In genomic region chr15:41183580-41183979, GRCh38 we compare ENCODE assay signal across 30 cellular contexts. TPM values are rescaled to one million over a fixed set of nuclear protein-coding genes. Genes with fewer than 3 reads are reported as not detected.
DNase-seq lines count a peak whose midpoint lies in the region; ATAC-seq, FAIRE-seq and TF ChIP-seq lines count a peak whose summit lies in the region.
"Had no signal": no experiment of that assay in that cellular context is flagged by ENCODE, and none has a peak within 500 bp of the region (broad histone marks: within the 10 kb centered on the region; RNA-seq: fewer than 3 reads in every experiment).

No MANE protein-coding gene starts in this region.

- intact Hi-C loops in left cardiac atrium (cut with DNase I) = loop anchor here (10.0 kb wide), 2 partner anchors 159 to 279 kb away; no protein-coding TSS in a partner anchor

- H3K9me2 ChIP-seq in SK-N-SH = no peaks in the 10 kb centered on the region

- TF ChIP-seq EP300 in SK-N-SH (IDR thresholded peaks at IDR 0.05; ENCODE audit: borderline replicate concordance in 1 of 2, low read depth in 1 of 2, low read length in 1 of 2) (no peak), H1 (IDR thresholded peaks at IDR 0.05; ENCODE audit: borderline replicate concordance in 1 of 2, low read depth in 2 of 2, low read length in 2 of 2) (no peak)

- H3K4me1 Mint-ChIP-seq in T-helper 17 cell = peaks cover 4% of the 10 kb centered on the region
- H3K4me1 Mint-ChIP-seq: naive thymus-derived CD8-positive, alpha-beta T cell had no signal

- H4K20me1 ChIP-seq in SK-N-SH (ENCODE audit: insufficient read depth) = no peaks in the 10 kb centered on the region
- H4K20me1 ChIP-seq in H1 (replicated peaks in 1 of 2; ENCODE audit: control insufficient read depth in 1 of 2, insufficient read depth in 2 of 2, low read length in 2 of 2) = no peaks in the 10 kb centered on the region
- H4K20me1 ChIP-seq: BLaER1 had no signal

- no peak overlapping the region for H4K5ac ChIP-seq in H1 (ENCODE audit: insufficient read length, low read depth, low read length)

- peaks cover 4% of the 10 kb centered on the region for H3K27me3 Mint-ChIP-seq in T-helper 17 cell
- H3K27me3 Mint-ChIP-seq: activated B cell treated with CpG ODN at 0.5 μM for 24 hours had no signal

- H3K23ac ChIP-seq in H1 (ENCODE audit: insufficient read length) (no peak overlapping the region), neuronal stem cell (ENCODE audit: low read depth, low read length, poor library complexity) (no peak overlapping the region)

- WGBS in SK-N-SH (ENCODE audit: low lambda C conversion rate) = 31% methylated on average over 2 of the region's 2 CpGs
- WGBS in H1 (ENCODE audit: extremely low coverage in 1 of 2, insufficient coverage in 1 of 2, insufficient read length in 1 of 2, insufficient replicate concordance in 2 of 2, low coverage in 1 of 2, low lambda C conversion rate in 2 of 2, missing lambda C conversion rate in 1 of 2), 2 experiments = 86% methylated on average over 2 of the region's 2 CpGs; no CpG with 5 or more reads in 1 of the 2 experiments
- WGBS in neuronal stem cell (ENCODE audit: extremely low coverage in 2 of 2, insufficient read length in 2 of 2, insufficient replicate concordance in 1 of 2), 2 donors = no CpG with 5 or more reads among the region's 2 CpGs

- H3K36me3 Mint-ChIP-seq in T-helper 17 cell (ENCODE audit: low read depth) = peaks cover 2% of the 10 kb centered on the region
- H3K36me3 Mint-ChIP-seq: naive thymus-derived CD8-positive, alpha-beta T cell had no signal

- H3K27ac Mint-ChIP-seq in T-helper 17 cell = no peak overlapping the region
- H3K27ac Mint-ChIP-seq: activated B cell treated with CpG ODN at 0.5 μM for 24 hours; activated T-cell treated with anti-CD3 and anti-CD28 coated beads, Interleukin-2, amount 50 U/mL, for 72 hours; naive thymus-derived CD8-positive, alpha-beta T cell had no signal

- H3K14ac ChIP-seq in H1 (ENCODE audit: insufficient read length) (no peak overlapping the region), neuronal stem cell (ENCODE audit: low read length) (no peak overlapping the region)

- peak overlapping the region in 1 of 2 experiments; percentile 35; a peak in 2 of 4 replicates for H3K27ac ChIP-seq in SK-N-SH (ENCODE audit: low read depth in 2 of 2, low read length in 1 of 2)
- H3K27ac ChIP-seq in H1 (ENCODE audit: low read depth, low read length) = no peak overlapping the region
- H3K27ac ChIP-seq in neuronal stem cell (replicated peaks; ENCODE audit: low read length) = no peak overlapping the region
- H3K27ac ChIP-seq in coronary artery = no peak overlapping the region
- H3K27ac ChIP-seq: BLaER1, gastrocnemius medialis, stomach, tibial artery had no signal

- H3K4me3 ChIP-seq in SK-N-SH (ENCODE audit: low read depth in 2 of 2, low read length in 1 of 2) (0 out of 4 replicates have a peak overlapping the region, but pooled peaks of 1 of the 2 experiments have one; percentile 0), H1 (ENCODE audit: extremely low read depth in 1 of 4, insufficient read depth in 2 of 4, low read depth in 3 of 4, low read length in 4 of 4) (no peak overlapping the region), neuronal stem cell (ENCODE audit: low read length in 2 of 2) (no peak overlapping the region), coronary artery (no peak overlapping the region)
- H3K4me3 ChIP-seq: BLaER1, gastrocnemius medialis, stomach, tibial artery had no signal

- H2BK120ac ChIP-seq in H1 (replicated peaks; ENCODE audit: low read depth, low read length) = no peak overlapping the region
- H2BK120ac ChIP-seq in neuronal stem cell (ENCODE audit: low read depth, low read length) = no peak overlapping the region

- H3K79me1 ChIP-seq in H1 (ENCODE audit: low read depth, low read length) (no peaks in the 10 kb centered on the region), neuronal stem cell (ENCODE audit: low read depth, low read length) (no peaks in the 10 kb centered on the region)

- no peak overlapping the region for H2BK20ac ChIP-seq in H1 (ENCODE audit: low read length)

- TF ChIP-seq CTCF in SK-N-SH (IDR thresholded peaks at IDR 0.05) (no peak), H1 (IDR thresholded peaks at IDR 0.05; ENCODE audit: control extremely low read depth in 1 of 3, insufficient read depth in 1 of 3, low read depth in 1 of 3, low read length in 3 of 3) (no peak), coronary artery (IDR thresholded peaks at IDR 0.05) (no peak)

- DNase-seq in EL (peak; percentile 62), SK-N-SH (no peak), H1 (ENCODE audit: low read depth in 1 of 2, low spot score in 2 of 2) (no peak), neuronal stem cell (ENCODE audit: low spot score) (no peak), coronary artery (ENCODE audit: low spot score) (no peak), left cardiac atrium (no peak), globus pallidus (ENCODE audit: low spot score) (no peak), T-helper 17 cell (no peak)
- DNase-seq: activated B cell treated with CpG ODN at 0.5 μM for 24 hours; activated naive CD4-positive, alpha-beta T cell; activated T-cell treated with anti-CD3 and anti-CD28 coated beads, Interleukin-2, amount 50 U/mL, for 72 hours; amniotic stem cell; COR-L47; cortex of kidney; DMS79 treated with DMSO at 0.1 percent for 48 hours; gastrocnemius medialis; hypothalamus; left ventricle myocardium superior; midbrain; naive thymus-derived CD8-positive, alpha-beta T cell; NCI-H510A treated with DMSO at 0.1 percent for 48 hours; Right ventricle myocardium superior; stimulated activated CD4-positive, alpha-beta T cell treated with anti-CD3 and anti-CD28 coated beads, Interleukin-2, amount 100 ng/mL, for 24 hours; stomach; tibial artery had no signal

- H2BK5ac ChIP-seq in H1 (ENCODE audit: low read depth, low read length) (no peak overlapping the region), neuronal stem cell (ENCODE audit: low read length) (no peak overlapping the region)

- CTCF ChIA-PET in SK-N-SH (lab: Yijun Ruan, JAX) (interaction anchor here (1.0 to 3.3 kb wide), 10 partner anchors 9 to 289 kb away, joined by 3 to 89 read pairs (median 3); partner anchors contain the start of gene VPS18), H1 (lab: Charles Lee; ENCODE audit: partially characterized antibody) (interaction anchor here (1.3 kb wide), 1 partner anchor 280 kb away, joined by 4 read pairs; no protein-coding TSS in a partner anchor)

- no peak for TF ChIP-seq POLR2A in H1 (IDR thresholded peaks at IDR 0.05; ENCODE audit: control extremely low read depth in 1 of 2, low read depth in 2 of 2, low read length in 2 of 2)

- peak overlapping the region; percentile 28; the same call in 1 of the 2 replicates for H3K9ac ChIP-seq in SK-N-SH
- H3K9ac ChIP-seq in H1 (replicated peaks in 1 of 4; ENCODE audit: extremely low read depth in 1 of 4, low read depth in 3 of 4, low read length in 3 of 4) = no peak overlapping the region
- H3K9ac ChIP-seq in neuronal stem cell (ENCODE audit: low read depth, low read length, poor library complexity) = no peak overlapping the region
- H3K9ac ChIP-seq: BLaER1 had no signal

- no peaks in the 10 kb centered on the region for H3K9me3 ChIP-seq in SK-N-SH
- no peaks in the 10 kb centered on the region for H3K9me3 ChIP-seq in H1 (ENCODE audit: insufficient read depth in 2 of 2, low read depth in 1 of 2, low read length in 1 of 2)
- no peaks in the 10 kb centered on the region for H3K9me3 ChIP-seq in neuronal stem cell (replicated peaks in 1 of 2; ENCODE audit: control insufficient read depth in 2 of 2, insufficient read depth in 1 of 2, low read depth in 1 of 2, low read length in 2 of 2)
- no peaks in the 10 kb centered on the region for H3K9me3 ChIP-seq in T-helper 17 cell (ENCODE audit: control insufficient read depth, low read length, poor library complexity, severe bottlenecking)
- H3K9me3 ChIP-seq: BLaER1, gastrocnemius medialis, stomach, tibial artery had no signal

- H3K4me2 ChIP-seq in SK-N-SH (peak overlapping the region; percentile 14), H1 (ENCODE audit: insufficient read depth in 1 of 2, low read depth in 2 of 2, low read length in 2 of 2) (no peak overlapping the region), neuronal stem cell (ENCODE audit: insufficient read depth, low read length, poor library complexity, severe bottlenecking) (no peak overlapping the region)
- H3K4me2 ChIP-seq: BLaER1 had no signal

- no peak overlapping the region for H3K4me3 Mint-ChIP-seq in T-helper 17 cell
- H3K4me3 Mint-ChIP-seq: activated B cell treated with CpG ODN at 0.5 μM for 24 hours; activated T-cell treated with anti-CD3 and anti-CD28 coated beads, Interleukin-2, amount 50 U/mL, for 72 hours; naive thymus-derived CD8-positive, alpha-beta T cell had no signal

- H3K79me2 ChIP-seq in SK-N-SH (ENCODE audit: insufficient read depth) (no peaks in the 10 kb centered on the region), H1 (ENCODE audit: control insufficient read depth in 1 of 2, insufficient read depth in 2 of 2, low read length in 2 of 2) (no peaks in the 10 kb centered on the region)

- H2BK15ac ChIP-seq in H1 (ENCODE audit: low read length) = no peak overlapping the region
- no peak overlapping the region for H2BK15ac ChIP-seq in neuronal stem cell (ENCODE audit: low read length)

- ATAC-seq in left cardiac atrium = no peak
- no peak for ATAC-seq in T-helper 17 cell
- ATAC-seq: activated T-cell treated with anti-CD3 and anti-CD28 coated beads, Interleukin-2, amount 50 U/mL, for 72 hours; esophagus mucosa; gastrocnemius medialis; HepG2; left ventricle myocardium superior; naive thymus-derived CD8-positive, alpha-beta T cell had no signal

- no peaks in the 10 kb centered on the region for H3K36me3 ChIP-seq in SK-N-SH (replicated peaks in 1 of 2; ENCODE audit: control insufficient read depth in 1 of 2, insufficient read depth in 2 of 2, low read length in 1 of 2)
- no peaks in the 10 kb centered on the region for H3K36me3 ChIP-seq in H1 (ENCODE audit: control insufficient read depth in 2 of 4, insufficient read depth in 4 of 4, low read length in 3 of 4)
- H3K36me3 ChIP-seq in neuronal stem cell (replicated peaks in 1 of 2; ENCODE audit: control insufficient read depth in 2 of 2, insufficient read depth in 2 of 2, low read length in 2 of 2) = no peaks in the 10 kb centered on the region
- H3K36me3 ChIP-seq: BLaER1, gastrocnemius medialis, stomach, tibial artery had no signal

- H3K4me1 ChIP-seq in SK-N-SH (ENCODE audit: control insufficient read depth in 1 of 2, insufficient read depth in 2 of 2, low read depth in 1 of 2, low read length in 1 of 2) (peaks cover 0 to 9% of the 10 kb centered on the region in 2 experiments; a peak in 1 of 4 replicates), H1 (replicated peaks in 1 of 4; ENCODE audit: control insufficient read depth in 3 of 4, insufficient read depth in 4 of 4, low read length in 3 of 4) (peaks cover 0 to 3% (median 1%) of the 10 kb centered on the region in 4 experiments; a peak in 4 of 7 replicates), neuronal stem cell (ENCODE audit: control insufficient read depth in 2 of 2, insufficient read depth in 1 of 2, low read depth in 1 of 2, low read length in 2 of 2) (peaks cover 4 to 12% of the 10 kb centered on the region in 2 donors)
- H3K4me1 ChIP-seq: gastrocnemius medialis, stomach, tibial artery had no signal

- no peak overlapping the region for H2BK12ac ChIP-seq in H1 (ENCODE audit: low read depth, low read length)
- no peak overlapping the region for H2BK12ac ChIP-seq in neuronal stem cell (ENCODE audit: low read length)

- no peak overlapping the region for H3K4ac ChIP-seq in H1 (replicated peaks; ENCODE audit: insufficient read length, low read depth, low read length)
- no peak overlapping the region for H3K4ac ChIP-seq in neuronal stem cell (ENCODE audit: low read length)

- no peak overlapping the region for H3K56ac ChIP-seq in H1 (replicated peaks; ENCODE audit: insufficient read length, low read depth, low read length)

- H2AFZ ChIP-seq in SK-N-SH (ENCODE audit: low read depth) (peak overlapping the region; percentile 55; the same call in 1 of the 2 replicates), H1 (ENCODE audit: low read length) (peak overlapping the region; percentile 56; the same call in 1 of the 2 replicates), neuronal stem cell (ENCODE audit: low read length) (peak overlapping the region; percentile 77)

- H3K18ac ChIP-seq in H1 (ENCODE audit: extremely low read depth, low read length) (no peak overlapping the region), neuronal stem cell (ENCODE audit: low read length) (no peak overlapping the region)

- peaks cover 11% of the 10 kb centered on the region for H3F3A ChIP-seq in SK-N-SH (replicated peaks; ENCODE audit: insufficient read depth)

- no peaks in the 10 kb centered on the region for H3K27me3 ChIP-seq in SK-N-SH (ENCODE audit: insufficient read depth)
- no peaks in the 10 kb centered on the region for H3K27me3 ChIP-seq in H1 (replicated peaks in 1 of 4; ENCODE audit: control insufficient read depth in 3 of 4, extremely low read depth in 1 of 4, insufficient read depth in 3 of 4, low read length in 3 of 4)
- peaks cover 0 to 3% (median 0%) of the 10 kb centered on the region in 3 experiments for H3K27me3 ChIP-seq in neuronal stem cell (ENCODE audit: control insufficient read depth in 3 of 3, insufficient read depth in 3 of 3, low read depth in 1 of 3, low read length in 3 of 3)
- H3K27me3 ChIP-seq: BLaER1, gastrocnemius medialis, stomach, tibial artery had no signal

- H2AK5ac ChIP-seq in H1 (ENCODE audit: low read depth, low read length) (no peak overlapping the region), neuronal stem cell (ENCODE audit: low read depth, low read length) (no peak overlapping the region)

- H4K91ac ChIP-seq in H1 (replicated peaks; ENCODE audit: insufficient read length, low read length) = no peak overlapping the region
- no peak overlapping the region for H4K91ac ChIP-seq in neuronal stem cell (ENCODE audit: low read depth, low read length, poor library complexity)

- FAIRE-seq in H1 (lab: Jason Lieb, UNC) = no peak
- FAIRE-seq: HepG2 had no signal

- no peaks in the 10 kb centered on the region for H3K23me2 ChIP-seq in H1 (ENCODE audit: low read depth, low read length)

- no peak overlapping the region for H4K8ac ChIP-seq in H1 (ENCODE audit: extremely low read depth, insufficient read depth, low read length)
- H4K8ac ChIP-seq in neuronal stem cell (ENCODE audit: low read depth, low read length) = no peak overlapping the region

- no peak for TF ChIP-seq RAD21 in SK-N-SH (IDR thresholded peaks at IDR 0.05; ENCODE audit: low read length)
- TF ChIP-seq RAD21 in H1 (IDR thresholded peaks at IDR 0.05 in 1 of 2, conservative IDR thresholded peaks at IDR 0.05 in 1 of 2; ENCODE audit: low read depth in 2 of 2, low read length in 2 of 2) = no peak

- POLR2A ChIA-PET in SK-N-SH (lab: Yijun Ruan, JAX) = no interaction called here
- POLR2A ChIA-PET in H1 (lab: Charles Lee; ENCODE audit: partially characterized antibody) = interaction anchor here (1.0 kb wide), 1 partner anchor 67 kb away, joined by 3 read pairs; the partner anchor contains the start of gene INO80

RNA-seq across cellular contexts. Expression of gene EXD1, which starts 47.0 kb away (rescaled TPM):
- polyA plus RNA-seq in SK-N-SH (2012; rRNA removed) = 0.02 and 0.07 TPM in 2 replicates
- polyA plus RNA-seq in SK-N-SH (2012; cell fraction: cytosol; rRNA removed) = not detected in 2 replicates
- 0.10 TPM in 1 of 2 replicates, not detected in the other for polyA plus RNA-seq in SK-N-SH (2012; cell fraction: nucleus; rRNA removed)
- 0.54 TPM in 1 of 2 replicates, not detected in the other for total RNA-seq in H1 (2021; fragmentation: NEBNext Ultra II Directional; extraction: Animal tissue kit (Norgen Biotek cat#: 25700))
- polyA plus RNA-seq in H1 (2011; rRNA removed) = 0.06 and 0.08 TPM in 2 replicates
- 0.36 TPM for polyA plus RNA-seq in H1 (2011; cell fraction: cytosol; rRNA removed)
- polyA plus RNA-seq in H1 (2011; cell fraction: nucleus; rRNA removed) = not detected
- 0.19 to 0.23 TPM in 2 of 4 replicates, not detected in the others for polyA plus RNA-seq in H1 (2012, experiment 1 of 2)
- polyA plus RNA-seq in H1 (2012, experiment 2 of 2) = not detected
- 0.10 TPM for polyA plus RNA-seq in H1 (2013, experiment 1 of 2)
- polyA plus RNA-seq in H1 (2013, experiment 2 of 2) = 0.13 TPM
- 0.15 TPM in 1 of 2 replicates, not detected in the other for polyA minus RNA-seq in H1 (2011; rRNA and poly(A)+ RNA removed)
- 1.3 TPM for polyA minus RNA-seq in H1 (2011; cell fraction: cytosol; rRNA and poly(A)+ RNA removed)
- polyA minus RNA-seq in H1 (2011; cell fraction: nucleus; rRNA and poly(A)+ RNA removed) = 0.70 TPM
- 0.03 TPM for polyA plus RNA-seq in neuronal stem cell (2013, experiment 1 of 2)
- 0.04 TPM for polyA plus RNA-seq in neuronal stem cell (2013, experiment 2 of 2)
- total RNA-seq in left cardiac atrium = not detected
- total RNA-seq in T-helper 17 cell = not detected
- total RNA-seq: A673; activated B cell treated with CpG ODN at 0.5 μM for 24 hours; activated T-cell treated with anti-CD3 and anti-CD28 coated beads, Interleukin-2, amount 50 U/mL, for 72 hours; esophagus mucosa; gastrocnemius medialis; HepG2; left ventricle myocardium superior; naive thymus-derived CD8-positive, alpha-beta T cell; omental fat pad; Right ventricle myocardium superior; stomach had no signal
- polyA plus RNA-seq: HepG2; naive thymus-derived CD8-positive, alpha-beta T cell; stomach had no signal

RNA-seq across cellular contexts. Expression of gene CHP1, which starts 47.5 kb away (rescaled TPM):
- polyA plus RNA-seq in SK-N-SH (2012; rRNA removed) = 30.5 and 35.8 TPM in 2 replicates
- polyA plus RNA-seq in SK-N-SH (2012; cell fraction: cytosol; rRNA removed) = 39.8 and 41.4 TPM in 2 replicates
- 8.4 and 14.1 TPM in 2 replicates for polyA plus RNA-seq in SK-N-SH (2012; cell fraction: nucleus; rRNA removed)
- 83.3 and 89.0 TPM in 2 replicates for total RNA-seq in H1 (2021; fragmentation: NEBNext Ultra II Directional; extraction: Animal tissue kit (Norgen Biotek cat#: 25700))
- 31.7 and 45.2 TPM in 2 replicates for polyA plus RNA-seq in H1 (2011; rRNA removed)
- polyA plus RNA-seq in H1 (2011; cell fraction: cytosol; rRNA removed) = 41.3 TPM
- polyA plus RNA-seq in H1 (2011; cell fraction: nucleus; rRNA removed) = 21.2 TPM
- polyA plus RNA-seq in H1 (2012, experiment 1 of 2) = 56.1 to 69.5 TPM (median 62.4 TPM) in 4 replicates
- polyA plus RNA-seq in H1 (2012, experiment 2 of 2) = 35.9 TPM
- 62.1 TPM for polyA plus RNA-seq in H1 (2013, experiment 1 of 2)
- 65.2 TPM for polyA plus RNA-seq in H1 (2013, experiment 2 of 2)
- polyA minus RNA-seq in H1 (2011; rRNA and poly(A)+ RNA removed) = 92.0 and 101 TPM in 2 replicates
- 81.9 TPM for polyA minus RNA-seq in H1 (2011; cell fraction: cytosol; rRNA and poly(A)+ RNA removed)
- polyA minus RNA-seq in H1 (2011; cell fraction: nucleus; rRNA and poly(A)+ RNA removed) = 24.8 TPM
- 90.8 TPM for polyA plus RNA-seq in neuronal stem cell (2013, experiment 1 of 2)
- polyA plus RNA-seq in neuronal stem cell (2013, experiment 2 of 2) = 91.8 TPM
- 100 to 1,000 TPM; 113 to 123 TPM for total RNA-seq in left cardiac atrium
- total RNA-seq in T-helper 17 cell = 10 to 100 TPM; 31.6 to 40.5 TPM
